11 cellular contexts compared by ENCODE assay signal in genomic region chr10:103184615-103185014, GRCh38. TPM values are rescaled to one million over a fixed set of nuclear protein-coding genes. Genes with fewer than 3 reads are reported as not detected.
DNase-seq lines count a peak whose midpoint lies in the region; ATAC-seq and TF ChIP-seq lines count a peak whose summit lies in the region.
"Had no signal": no experiment of that assay in that cellular context is flagged by ENCODE, and none has a peak within 500 bp of the region (broad histone marks: within the 10 kb centered on the region; RNA-seq: fewer than 3 reads in every experiment).

No MANE protein-coding gene starts in this region.

- TF ChIP-seq POLR2A in testis (IDR thresholded peaks at IDR 0.05), result no peak

- CTCF ChIA-PET in HEK293T (lab: Yijun Ruan, JAX), result interaction anchor here (0.6 kb wide), 1 partner anchor 282 kb away, joined by 3 read pairs; no protein-coding TSS in a partner anchor

- WGBS in testis, 2 donors, result 28 to 35% methylated on average over 3 of the region's 3 CpGs

- TF ChIP-seq CTCF in brain (conservative IDR thresholded peaks at IDR 0.05) (no peak), left lung (IDR thresholded peaks at IDR 0.05) (no peak), testis (IDR thresholded peaks at IDR 0.05) (no peak)

- H3K4me1 ChIP-seq in left lung, result peaks cover 36 to 90% of the 10 kb centered on the region in 2 donors
- peaks cover 25% of the 10 kb centered on the region for H3K4me1 ChIP-seq in testis

- peak overlapping the region in 3 of 5 experiments; percentile 41 to 57 (median 49) for H3K4me3 Mint-ChIP-seq in brain

- no peaks in the 10 kb centered on the region for H3K9me3 Mint-ChIP-seq in brain

- H3K27ac ChIP-seq in left lung, result peak overlapping the region; percentile 45 to 59
- H3K27ac ChIP-seq in testis, result peak overlapping the region; percentile 63 to 71

- intact Hi-C loops in left lung (cut with DNase I) (no loop called here), testis (cut with DNase I; ENCODE audit: low total_unique reads) (no loop called here)

- H3K9me3 ChIP-seq in left lung, result no peaks in the 10 kb centered on the region
- H3K9me3 ChIP-seq in testis, result no peaks in the 10 kb centered on the region

- H3K36me3 Mint-ChIP-seq in brain, result peaks cover 55% of the 10 kb centered on the region

- peaks cover 66% of the 10 kb centered on the region for H3K4me1 Mint-ChIP-seq in brain

- H3K36me3 ChIP-seq in left lung (peaks cover 4 to 18% of the 10 kb centered on the region in 2 donors), testis (ENCODE audit: low read depth, missing control alignments) (no peaks in the 10 kb centered on the region)

- peak overlapping the region in 3 of 5 experiments; percentile 13 to 82 (median 76) for H3K27ac Mint-ChIP-seq in brain

- ATAC-seq in left lung, result peak; percentile 49
- no peak for ATAC-seq in GM21529 (IDR thresholded peaks at IDR 0.05; ENCODE audit: unreplicated experiment)
- no peak for ATAC-seq in HG02610 (IDR thresholded peaks at IDR 0.05; ENCODE audit: unreplicated experiment)

- H3K4me3 ChIP-seq in left lung, result no peak overlapping the region
- H3K4me3 ChIP-seq in testis, result no peak overlapping the region

- DNase-seq in Kasumi-1 (lab: John Stamatoyannopoulos, UW) (peak; percentile 42 to 60), left lung (no peak), testis (no peak), HEK293T (ENCODE audit: extremely low spot score) (no peak), NCI-H1694 (lab: John Stamatoyannopoulos, UW) (no peak)
- DNase-seq: activated T-cell treated with anti-CD3 and anti-CD28 coated beads for 4 hours, NCI-H446 treated with DMSO at 0.1 percent for 48 hours, T-helper 2 cell had no signal

- POLR2A ChIA-PET in HEK293T (lab: Yijun Ruan, JAX), result no interaction called here

- H3K27me3 Mint-ChIP-seq in brain, result peaks cover 2% of the 10 kb centered on the region

- H3K27me3 ChIP-seq in left lung (no peaks in the 10 kb centered on the region), testis (no peaks in the 10 kb centered on the region)

TF ChIP-seq in HEK293T, 16 proteins besides CTCF, POLR2A, EP300 and RAD21:
- TF ChIP-seq FOXM1 (IDR thresholded peaks at IDR 0.05; ENCODE audit: borderline replicate concordance), result no peak
- no peak for TF ChIP-seq ZNF384 (IDR thresholded peaks at IDR 0.05)
- no peak for TF ChIP-seq ELF4 (IDR thresholded peaks at IDR 0.05)

RNA-seq across cellular contexts. Expression of gene NT5C2, which starts 8.5 kb away (rescaled TPM):
- polyA plus RNA-seq in brain (ENCODE audit: insufficient read depth, low read depth, low replicate concordance), result 28.8 TPM
- 100 to 1,000 TPM in 1 of 2 donors, 10 to 100 TPM in 1; 95.3 to 100 TPM for total RNA-seq in left lung
- total RNA-seq in testis, result 100 to 1,000 TPM; 105 to 114 TPM
- 125 TPM for polyA plus RNA-seq in testis (ENCODE audit: insufficient read depth, low read depth, low replicate concordance)

Comparison
In these comparisons a context has a peak if more than half of its experiments do, and no peak if none do; other contexts are left out.
1. DNase-seq: peak in Kasumi-1 (2 of 2); none in left lung (0 of 2), testis (single experiment), HEK293T (single experiment) and NCI-H1694 (single experiment).